ENCODE assay signal across 11 cellular contexts in the genomic region with DNA sequence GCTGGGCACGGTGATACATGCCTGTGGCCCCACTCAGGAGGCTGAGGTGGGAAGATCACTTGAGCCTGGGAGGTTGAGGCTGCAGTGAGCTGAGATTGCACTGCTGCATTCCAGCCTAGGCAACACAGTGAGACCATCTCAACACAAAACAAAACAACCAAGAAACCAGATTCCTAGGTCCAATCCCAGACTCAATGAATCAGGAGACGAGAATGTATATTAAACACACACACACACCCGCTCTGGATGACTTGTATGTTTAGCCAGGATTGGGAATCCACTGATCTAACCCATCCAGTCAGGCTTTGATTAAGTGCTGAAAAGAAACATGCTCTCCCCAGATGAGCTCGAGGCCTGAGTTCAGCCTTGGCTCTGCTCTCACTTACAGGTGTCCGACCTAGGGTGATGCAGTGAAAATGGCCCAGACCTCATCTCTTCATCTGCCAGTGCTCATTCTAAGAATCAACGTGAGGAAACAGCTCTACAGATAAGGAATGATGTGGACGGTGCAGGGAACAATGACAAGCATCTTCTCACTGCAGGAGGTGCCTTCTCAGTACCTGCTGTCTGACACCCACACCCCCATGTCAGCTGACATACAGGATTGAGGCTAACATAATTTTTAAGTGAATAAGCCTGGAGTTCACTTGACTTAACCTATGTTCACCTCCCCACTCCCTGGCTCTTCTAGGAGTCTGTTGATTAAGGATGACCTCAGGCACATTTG. TPM values are rescaled to one million over a fixed set of nuclear protein-coding genes. Genes with fewer than 3 reads are reported as not detected.
A peak's percentile ranks its signal among the peaks of the same experiment; 100 is the strongest.
DNase-seq lines count a peak whose midpoint lies in the region; ATAC-seq and TF ChIP-seq lines count a peak whose summit lies in the region.
"Had no signal": no experiment of that assay in that cellular context is flagged by ENCODE, and none has a peak within 500 bp of the region (broad histone marks: within the 10 kb centered on the region; RNA-seq: fewer than 3 reads in every experiment).

No MANE protein-coding gene starts in this region.

- ATAC-seq in RWPE2 (ENCODE audit: low read depth) (peak; percentile 41; the same call in 2 of the 3 replicates), HG03565 (IDR thresholded peaks at IDR 0.05; ENCODE audit: unreplicated experiment) (no peak)

- no peaks in the 10 kb centered on the region for H3K27me3 ChIP-seq in RWPE2 (ENCODE audit: insufficient read depth, poor library complexity, severe bottlenecking)
- H3K27me3 ChIP-seq: cardiac muscle cell, right atrium auricular region had no signal

- no peak for TF ChIP-seq CTCF in RWPE2 (IDR thresholded peaks at IDR 0.05; ENCODE audit: poor library complexity, severe bottlenecking)

- H3K4me1 ChIP-seq in RWPE2 (ENCODE audit: insufficient read depth, poor library complexity, severe bottlenecking): peaks cover under 1% of the 10 kb centered on the region

- H3K27ac ChIP-seq in RWPE2 (ENCODE audit: poor library complexity, severe bottlenecking): no peak overlapping the region
- H3K27ac ChIP-seq: right atrium auricular region had no signal

- peaks cover 41% of the 10 kb centered on the region for H3K36me3 ChIP-seq in RWPE2 (ENCODE audit: low read depth)

- no peak overlapping the region for H3K4me3 ChIP-seq in RWPE2 (ENCODE audit: severe bottlenecking)
- H3K4me3 ChIP-seq: cardiac muscle cell, GM12878, right atrium auricular region had no signal

- DNase-seq in GM04504 (ENCODE audit: low read depth) (peak; percentile 86), RWPE2 (ENCODE audit: low spot score) (no peak), fibroblast of peridontal ligament (ENCODE audit: extremely low read depth) (peak; percentile 98), renal cortical epithelial cell (ENCODE audit: low read depth) (peak; percentile 39), NCI-H2029 treated with DMSO at 0.1 percent for 48 hours (lab: John Stamatoyannopoulos, UW) (no peak), cerebellar nuclear complex (lab: John Stamatoyannopoulos, UW) (no peak)
- DNase-seq in stimulated activated naive CD4-positive, alpha-beta T cell (lab: John Stamatoyannopoulos, UW): no peak

- H3K9me3 ChIP-seq in RWPE2 (ENCODE audit: severe bottlenecking): no peaks in the 10 kb centered on the region
- H3K9me3 ChIP-seq: right atrium auricular region had no signal

RNA-seq across cellular contexts. Expression of gene SRSF4, which starts 15.3 kb away (rescaled TPM):
- 19.3 and 46.8 TPM in 2 replicates for total RNA-seq in renal cortical epithelial cell

RNA-seq across cellular contexts. Expression of gene MECR, which starts 33.7 kb away (rescaled TPM):
- total RNA-seq in renal cortical epithelial cell: 17.7 and 21.5 TPM in 2 replicates

RNA-seq across cellular contexts. Expression of gene PTPRU, which starts 39.3 kb away (rescaled TPM):
- 25.7 and 50.7 TPM in 2 replicates for total RNA-seq in renal cortical epithelial cell

Comparison
In these comparisons a context has a peak if more than half of its experiments do, and no peak if none do; other contexts are left out.
1. DNase-seq: peak in GM04504 (single experiment), fibroblast of peridontal ligament (single experiment) and renal cortical epithelial cell (single experiment); none in RWPE2 (single experiment), stimulated activated naive CD4-positive, alpha-beta T cell (0 of 6), NCI-H2029 treated with DMSO at 0.1 percent for 48 hours (single experiment) and cerebellar nuclear complex (0 of 2).